10 cellular contexts compared by ENCODE assay signal in the genomic region with DNA sequence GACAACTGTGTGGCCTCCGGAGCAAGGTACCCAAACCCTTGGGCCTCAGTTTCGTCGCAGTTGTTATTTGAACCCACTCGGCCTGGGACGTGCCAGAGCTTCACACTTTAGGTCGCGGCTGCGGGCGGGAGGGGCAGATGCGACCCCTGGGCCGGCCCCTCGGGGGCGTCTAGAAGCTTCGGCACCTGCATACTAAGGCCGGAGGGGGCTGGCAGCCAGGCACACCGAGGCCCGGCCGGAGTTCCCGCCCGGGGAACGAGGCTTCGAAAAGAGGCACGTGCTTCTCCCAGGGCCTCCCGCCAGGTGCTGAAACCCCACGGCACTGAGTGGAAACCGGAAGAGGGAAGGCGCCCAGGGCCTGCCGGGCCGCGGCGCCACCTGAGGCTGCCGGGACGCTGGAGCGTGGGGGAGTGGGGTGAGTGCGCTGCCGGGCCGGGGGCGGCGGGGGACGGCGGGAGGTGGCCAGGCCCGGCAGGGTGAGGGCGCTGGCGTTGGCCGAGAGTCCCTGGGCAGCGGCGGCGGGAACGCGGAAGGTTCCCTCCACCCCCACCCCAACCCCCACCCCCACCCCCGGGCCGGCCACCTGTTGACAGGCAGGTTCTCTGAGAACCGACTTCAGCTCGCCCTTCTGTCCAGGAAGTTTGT. TPM values are rescaled to one million over a fixed set of nuclear protein-coding genes. Genes with fewer than 3 reads are reported as not detected.
A peak's percentile ranks its signal among the peaks of the same experiment; 100 is the strongest.
DNase-seq lines count a peak whose midpoint lies in the region; ATAC-seq and TF ChIP-seq lines count a peak whose summit lies in the region.
"Had no signal": no experiment of that assay in that cellular context is flagged by ENCODE, and none has a peak within 500 bp of the region (broad histone marks: within the 10 kb centered on the region; RNA-seq: fewer than 3 reads in every experiment).

No MANE protein-coding gene starts in this region.

- H3K36me3 ChIP-seq in CD4-positive, CD25-positive, alpha-beta regulatory T cell (ENCODE audit: control insufficient read depth, insufficient read depth, low read length) = no peaks in the 10 kb centered on the region
- no peaks in the 10 kb centered on the region for H3K36me3 ChIP-seq in right atrium auricular region

- intact Hi-C loops in MCF 10A (cut with micrococcal nuclease) = loop anchor here (10.0 kb wide), 1 partner anchor 125 kb away; no protein-coding TSS in a partner anchor

- no peaks in the 10 kb centered on the region for H3K36me3 Mint-ChIP-seq in CD4-positive, CD25-positive, alpha-beta regulatory T cell
- H3K36me3 Mint-ChIP-seq in MCF 10A (ENCODE audit: insufficient read depth, unreplicated experiment) = peaks cover 9% of the 10 kb centered on the region
- peaks cover 4% of the 10 kb centered on the region for H3K36me3 Mint-ChIP-seq in natural killer cell treated with Interleukin-12 subunit alpha and Interleukin-12 subunit beta and Interleukin-15 and Interleukin-18, amount 100 ng/mL, for 72 hours

- H3K9me3 ChIP-seq in CD4-positive, CD25-positive, alpha-beta regulatory T cell (ENCODE audit: control insufficient read depth in 2 of 2, low read length in 2 of 2) = peaks cover 0 to 2% of the 10 kb centered on the region in 2 experiments
- peaks cover 0 to 3% of the 10 kb centered on the region in 2 donors for H3K9me3 ChIP-seq in right atrium auricular region

- no peak overlapping the region for H3K27ac ChIP-seq in CD4-positive, CD25-positive, alpha-beta regulatory T cell (ENCODE audit: insufficient read depth, low read length, poor library complexity, severe bottlenecking)
- H3K27ac ChIP-seq in right atrium auricular region = no peak overlapping the region

- H3K27me3 Mint-ChIP-seq in CD4-positive, CD25-positive, alpha-beta regulatory T cell = peaks cover 81% of the 10 kb centered on the region
- H3K27me3 Mint-ChIP-seq in MCF 10A (ENCODE audit: insufficient read depth, unreplicated experiment) = no peaks in the 10 kb centered on the region
- H3K27me3 Mint-ChIP-seq in natural killer cell treated with Interleukin-12 subunit alpha and Interleukin-12 subunit beta and Interleukin-15 and Interleukin-18, amount 100 ng/mL, for 72 hours = peaks cover 51 to 78% of the 10 kb centered on the region in 2 donors

- H3K4me3 Mint-ChIP-seq in CD4-positive, CD25-positive, alpha-beta regulatory T cell = peak overlapping the region in 3 of 4 donors; percentile 11 to 66 (median 58)
- peak overlapping the region; percentile 64 for H3K4me3 Mint-ChIP-seq in MCF 10A (ENCODE audit: unreplicated experiment)
- peak overlapping the region; percentile 49 for H3K4me3 Mint-ChIP-seq in natural killer cell treated with Interleukin-12 subunit alpha and Interleukin-12 subunit beta and Interleukin-15 and Interleukin-18, amount 100 ng/mL, for 72 hours

- CTCF ChIA-PET in MCF 10A (lab: Yijun Ruan, JAX) = no interaction called here

- H3K27me3 ChIP-seq in CD4-positive, CD25-positive, alpha-beta regulatory T cell (ENCODE audit: control insufficient read depth, insufficient read depth, low read length) = peaks cover 47% of the 10 kb centered on the region
- H3K27me3 ChIP-seq in right atrium auricular region = peaks cover 69 to 77% of the 10 kb centered on the region in 2 donors

- H3K4me1 Mint-ChIP-seq in CD4-positive, CD25-positive, alpha-beta regulatory T cell = peaks cover 0 to 48% (median 27%) of the 10 kb centered on the region in 4 donors
- no peaks in the 10 kb centered on the region for H3K4me1 Mint-ChIP-seq in MCF 10A (ENCODE audit: insufficient read depth, unreplicated experiment)
- peaks cover 35 to 40% of the 10 kb centered on the region in 2 donors for H3K4me1 Mint-ChIP-seq in natural killer cell treated with Interleukin-12 subunit alpha and Interleukin-12 subunit beta and Interleukin-15 and Interleukin-18, amount 100 ng/mL, for 72 hours (ENCODE audit: low read depth in 2 of 2)

- BruUV-seq in MCF 10A (replicated peaks; lab: Mats Ljungman, UMichigan) = no TSS peak

- no peak for ATAC-seq in CD4-positive, CD25-positive, alpha-beta regulatory T cell (ENCODE audit: low read depth in 2 of 2)
- ATAC-seq in natural killer cell treated with Interleukin-12 subunit alpha and Interleukin-12 subunit beta and Interleukin-15 and Interleukin-18, amount 100 ng/mL, for 72 hours = peak in 1 of 2 donors; percentile 12
- ATAC-seq in HG02885 (IDR thresholded peaks at IDR 0.05; ENCODE audit: poor library complexity, unreplicated experiment) = no peak
- ATAC-seq in GM18909 (IDR thresholded peaks at IDR 0.05; ENCODE audit: poor library complexity, unreplicated experiment) = no peak

- peaks cover 44% of the 10 kb centered on the region for H3K4me1 ChIP-seq in CD4-positive, CD25-positive, alpha-beta regulatory T cell (ENCODE audit: control insufficient read depth, insufficient read depth, low read length, poor library complexity, severe bottlenecking)
- peaks cover 0 to 48% of the 10 kb centered on the region in 2 donors for H3K4me1 ChIP-seq in right atrium auricular region

- POLR2A ChIA-PET in MCF 10A (lab: Yijun Ruan, JAX) = interaction anchor here (1.6 kb wide), 1 partner anchor 10 kb away, joined by 3 read pairs; no protein-coding TSS in a partner anchor

- no peak for DNase-seq in CD4-positive, CD25-positive, alpha-beta regulatory T cell
- DNase-seq in GM20000 (ENCODE audit: low spot score) (peak; percentile 29), MCF 10A (ENCODE audit: unreplicated experiment) (no peak), Ammon's horn (ENCODE audit: low spot score) (no peak), right atrium auricular region (ENCODE audit: low spot score) (no peak)
- DNase-seq in natural killer cell treated with Interleukin-12 subunit alpha and Interleukin-12 subunit beta and Interleukin-15 and Interleukin-18, amount 100 ng/mL, for 72 hours (ENCODE audit: low spot score) = no peak
- DNase-seq: kidney; stimulated activated CD4-positive, alpha-beta T cell treated with anti-CD3 and anti-CD28 coated beads, Interleukin-2, amount 100 ng/mL, for 48 hours had no signal

- no peak overlapping the region for H3K4me3 ChIP-seq in CD4-positive, CD25-positive, alpha-beta regulatory T cell (ENCODE audit: low read depth, low read length)
- H3K4me3 ChIP-seq in right atrium auricular region = peak overlapping the region in 1 of 2 donors; percentile 19

- peak overlapping the region in 1 of 3 donors; percentile 45 for H3K27ac Mint-ChIP-seq in CD4-positive, CD25-positive, alpha-beta regulatory T cell
- H3K27ac Mint-ChIP-seq in MCF 10A (ENCODE audit: low read depth, unreplicated experiment) = no peak overlapping the region
- H3K27ac Mint-ChIP-seq in natural killer cell treated with Interleukin-12 subunit alpha and Interleukin-12 subunit beta and Interleukin-15 and Interleukin-18, amount 100 ng/mL, for 72 hours = no peak overlapping the region

- TF ChIP-seq CTCF in GM20000 (IDR thresholded peaks at IDR 0.05; ENCODE audit: extremely low read depth, missing control alignments) (no peak), MCF 10A (IDR thresholded peaks at IDR 0.05; ENCODE audit: unreplicated experiment) (no peak), right atrium auricular region (IDR thresholded peaks at IDR 0.05) (no peak)

- peaks cover 0 to 7% (median 2%) of the 10 kb centered on the region in 7 donors for H3K9me3 Mint-ChIP-seq in CD4-positive, CD25-positive, alpha-beta regulatory T cell
- H3K9me3 Mint-ChIP-seq in MCF 10A (ENCODE audit: unreplicated experiment) = no peaks in the 10 kb centered on the region
- no peaks in the 10 kb centered on the region for H3K9me3 Mint-ChIP-seq in natural killer cell treated with Interleukin-12 subunit alpha and Interleukin-12 subunit beta and Interleukin-15 and Interleukin-18, amount 100 ng/mL, for 72 hours

RNA-seq across cellular contexts. Expression of gene OTX1, which starts 8.9 kb away (rescaled TPM):
- total RNA-seq in CD4-positive, CD25-positive, alpha-beta regulatory T cell = not detected
- polyA plus RNA-seq in CD4-positive, CD25-positive, alpha-beta regulatory T cell = not detected
- 1.4 and 2.2 TPM in 2 replicates for total RNA-seq in MCF 10A (2022)
- total RNA-seq in natural killer cell treated with Interleukin-12 subunit alpha and Interleukin-12 subunit beta and Interleukin-15 and Interleukin-18, amount 100 ng/mL, for 72 hours = under 1 TPM in 1 of 2 donors, not detected in 1; 0.75 TPM
- total RNA-seq in right atrium auricular region = not detected
- total RNA-seq: kidney had no signal
